22 cellular contexts compared by ENCODE assay signal in genomic region chr1:181040284-181040865, GRCh38. TPM values are rescaled to one million over a fixed set of nuclear protein-coding genes. Genes with fewer than 3 reads are reported as not detected.
DNase-seq lines count a peak whose midpoint lies in the region; ATAC-seq, FAIRE-seq and TF ChIP-seq lines count a peak whose summit lies in the region.
"Had no signal": no experiment of that assay in that cellular context is flagged by ENCODE, and none has a peak within 500 bp of the region (broad histone marks: within the 10 kb centered on the region; RNA-seq: fewer than 3 reads in every experiment).

No MANE protein-coding gene starts in this region.

- ATAC-seq in K562 (no peak), GM21529 (IDR thresholded peaks at IDR 0.05; ENCODE audit: unreplicated experiment) (no peak), esophagus mucosa (no peak)
- ATAC-seq: WTC11 had no signal

- H3K27me3 Mint-ChIP-seq in activated naive CD8-positive, alpha-beta T cell = no peaks in the 10 kb centered on the region
- no peaks in the 10 kb centered on the region for H3K27me3 Mint-ChIP-seq in activated naive CD8-positive, alpha-beta T cell treated with anti-CD3 and anti-CD28 coated beads for 36 hours
- H3K27me3 Mint-ChIP-seq in mesothelial cell of epicardium (ENCODE audit: low read depth) = no peaks in the 10 kb centered on the region
- H3K27me3 Mint-ChIP-seq: progenitor cell of endocrine pancreas had no signal

- H3K4me1 ChIP-seq in K562 (replicated peaks in 1 of 2; ENCODE audit: control insufficient read depth in 2 of 2, insufficient read depth in 2 of 2, low read length in 2 of 2) = peaks cover 0 to 30% of the 10 kb centered on the region in 2 experiments; a peak in 4 of 5 replicates
- H3K4me1 ChIP-seq: neural progenitor cell had no signal

- H3K79me2 ChIP-seq in K562 (ENCODE audit: control insufficient read depth, insufficient read depth, low read length) = 0 out of 3 replicates have a peak, but pooled peaks cover 4% of the 10 kb centered on the region

- no peaks in the 10 kb centered on the region for H3K27me3 ChIP-seq in K562 (ENCODE audit: control insufficient read depth in 2 of 2, insufficient read depth in 2 of 2, low read length in 2 of 2)
- H3K27me3 ChIP-seq: neural progenitor cell, uterus had no signal

- TF ChIP-seq CTCF in K562 (IDR thresholded peaks at IDR 0.05 in 2 of 3, conservative IDR thresholded peaks at IDR 0.05 in 1 of 3; ENCODE audit: insufficient read depth in 2 of 3, low read depth in 1 of 3, low read length in 3 of 3) = no peak
- no peak for TF ChIP-seq CTCF in mesothelial cell of epicardium (IDR thresholded peaks at IDR 0.05; ENCODE audit: unreplicated experiment)

- peaks cover 6% of the 10 kb centered on the region; the same call in 1 of the 3 replicates for H3K36me3 ChIP-seq in K562 (ENCODE audit: control insufficient read depth, insufficient read depth, low read length)
- H3K36me3 ChIP-seq: neural progenitor cell, uterus had no signal

- no peak for TF ChIP-seq POLR2A in K562 (conservative IDR thresholded peaks at IDR 0.05)

- H3K9me3 Mint-ChIP-seq in activated naive CD8-positive, alpha-beta T cell (ENCODE audit: low read depth) = no peaks in the 10 kb centered on the region
- H3K9me3 Mint-ChIP-seq in activated naive CD8-positive, alpha-beta T cell treated with anti-CD3 and anti-CD28 coated beads for 36 hours = no peaks in the 10 kb centered on the region
- H3K9me3 Mint-ChIP-seq in mesothelial cell of epicardium = no peaks in the 10 kb centered on the region
- H3K9me3 Mint-ChIP-seq: H9, neural progenitor cell had no signal

- no peaks in the 10 kb centered on the region for H3K9me3 ChIP-seq in K562 (replicated peaks; ENCODE audit: control insufficient read depth, insufficient read depth, low read depth, low read length)
- H3K9me3 ChIP-seq: uterus had no signal

- H3K4me3 ChIP-seq in K562 = no peak overlapping the region
- H3K4me3 ChIP-seq: coronary artery, neural progenitor cell, uterus had no signal

- no peaks in the 10 kb centered on the region for H4K20me1 ChIP-seq in K562 (replicated peaks; ENCODE audit: control insufficient read depth, insufficient read depth, low read length)

- H3K4me1 Mint-ChIP-seq in activated naive CD8-positive, alpha-beta T cell (ENCODE audit: low read depth) = peaks cover 76% of the 10 kb centered on the region
- H3K4me1 Mint-ChIP-seq in activated naive CD8-positive, alpha-beta T cell treated with anti-CD3 and anti-CD28 coated beads for 36 hours = peaks cover 74% of the 10 kb centered on the region
- peaks cover 10% of the 10 kb centered on the region for H3K4me1 Mint-ChIP-seq in mesothelial cell of epicardium

- in situ Hi-C loops in K562 (cut with MboI) = no loop called here

- TF ChIP-seq RAD21 in K562 (CRISPR knock-in tag; conservative IDR thresholded peaks at IDR 0.05 in 1 of 2, IDR thresholded peaks at IDR 0.05 in 1 of 2) = no peak

- no peak overlapping the region for H3K27ac ChIP-seq in K562 (ENCODE audit: extremely low read depth, low read depth, low read length)
- H3K27ac ChIP-seq: C4-2B, neural progenitor cell, uterus had no signal

- BruUV-seq in K562 (replicated peaks; lab: Mats Ljungman, UMichigan) = no TSS peak

- no peak for DNase-seq in activated naive CD8-positive, alpha-beta T cell treated with anti-CD3 and anti-CD28 coated beads for 36 hours
- DNase-seq in K562 (ENCODE audit: extremely low read depth in 1 of 4, low spot score in 3 of 4) (no peak), mesothelial cell of epicardium (ENCODE audit: low spot score in 2 of 2, unreplicated experiment in 2 of 2) (no peak), amygdala (lab: John Stamatoyannopoulos, UW) (no peak), SW 1271 (lab: John Stamatoyannopoulos, UW) (no peak)
- DNase-seq: glutamatergic neuron; H9; NCI-H1694; NCI-H2171; NCI-H526; stimulated activated CD4-positive, alpha-beta T cell treated with anti-CD3 and anti-CD28 coated beads, Interleukin-1b, Interleukin-23, amount 100 ng/mL, for 48 hours; uterus had no signal

- no peak overlapping the region for H3K9ac ChIP-seq in K562 (ENCODE audit: insufficient read depth in 1 of 2, low read depth in 2 of 2, low read length in 2 of 2)
- H3K9ac ChIP-seq: neural progenitor cell had no signal

- no peaks in the 10 kb centered on the region for H3K9me1 ChIP-seq in K562 (ENCODE audit: control insufficient read depth, insufficient read depth, low read length)

- H3K36me3 Mint-ChIP-seq in activated naive CD8-positive, alpha-beta T cell = peaks cover 14% of the 10 kb centered on the region
- peaks cover 22% of the 10 kb centered on the region for H3K36me3 Mint-ChIP-seq in activated naive CD8-positive, alpha-beta T cell treated with anti-CD3 and anti-CD28 coated beads for 36 hours
- no peaks in the 10 kb centered on the region for H3K36me3 Mint-ChIP-seq in mesothelial cell of epicardium
- H3K36me3 Mint-ChIP-seq: neural progenitor cell, WTC11 had no signal

- no peak overlapping the region for H3K4me3 Mint-ChIP-seq in activated naive CD8-positive, alpha-beta T cell
- H3K4me3 Mint-ChIP-seq in activated naive CD8-positive, alpha-beta T cell treated with anti-CD3 and anti-CD28 coated beads for 36 hours = no peak overlapping the region
- no peak overlapping the region for H3K4me3 Mint-ChIP-seq in mesothelial cell of epicardium
- H3K4me3 Mint-ChIP-seq: H9, neural progenitor cell, WTC11 had no signal

- FAIRE-seq in K562 (lab: Jason Lieb, UNC) = no peak
- FAIRE-seq: D721Med, HTR-8/SVneo had no signal

- 61% methylated on average over 3 of the region's 3 CpGs for WGBS in K562 (ENCODE audit: insufficient coverage, low coverage, missing lambda C conversion rate)

- TF ChIP-seq EP300 in K562 (IDR thresholded peaks at IDR 0.05; ENCODE audit: low read length) = no peak

- POLR2A ChIA-PET in K562 (lab: Yijun Ruan, JAX) = interaction anchor here (0.6 to 1.0 kb wide), 2 partner anchors 22 to 158 kb away, joined by 3 read pairs; no protein-coding TSS in a partner anchor

- H2AFZ ChIP-seq in K562 (ENCODE audit: low read depth, low read length) = no peak overlapping the region

- intact Hi-C loops in K562 (cut with micrococcal nuclease) = no loop called here

- no peak overlapping the region for H3K4me2 ChIP-seq in K562 (ENCODE audit: insufficient read depth, low read length)
- H3K4me2 ChIP-seq: neural progenitor cell had no signal

- H3K27ac Mint-ChIP-seq in activated naive CD8-positive, alpha-beta T cell = peak overlapping the region; percentile 28
- no peak overlapping the region for H3K27ac Mint-ChIP-seq in activated naive CD8-positive, alpha-beta T cell treated with anti-CD3 and anti-CD28 coated beads for 36 hours
- peak overlapping the region; percentile 16 for H3K27ac Mint-ChIP-seq in mesothelial cell of epicardium
- H3K27ac Mint-ChIP-seq: H9, progenitor cell of endocrine pancreas, WTC11 had no signal

- CTCF ChIA-PET in K562 (lab: Yijun Ruan, JAX; ENCODE audit: low intra/inter-chr PET ratio) = no interaction called here

RNA-seq across cellular contexts. Expression of gene MR1, which starts 6.6 kb away (rescaled TPM):
- 10 to 100 TPM; 14.5 to 15.5 TPM for total RNA-seq in activated naive CD8-positive, alpha-beta T cell treated with anti-CD3 and anti-CD28 coated beads for 36 hours
- 22.3 and 22.5 TPM in 2 replicates for total RNA-seq in K562 (2011; cell fraction: chromatin; rRNA removed; ENCODE audit: low replicate concordance)
- total RNA-seq in K562 (2011; cell fraction: nucleolus; rRNA removed) = 18.4 and 20.3 TPM in 2 replicates
- total RNA-seq in K562 (2011; cell fraction: nucleoplasm; rRNA removed) = 21.1 and 25.2 TPM in 2 replicates
- 8.7 and 9.7 TPM in 2 replicates for total RNA-seq in K562 (2014; rRNA removed)
- total RNA-seq in K562 (2014; rRNA removed; fragmentation: Illumina TruSeq; extraction: Trizol) = 13.6 and 17.0 TPM in 2 replicates
- 14.1 and 17.1 TPM in 2 replicates for total RNA-seq in K562 (2015; rRNA removed; fragmentation: Illumina TruSeq; extraction: Trizol)
- 9.7 and 10.4 TPM in 2 replicates for total RNA-seq in K562 (2021)
- polyA plus RNA-seq in K562 (2011; rRNA removed) = 13.1 and 21.7 TPM in 2 replicates
- polyA plus RNA-seq in K562 (2011; cell fraction: cytosol; rRNA removed) = 10.9 and 14.9 TPM in 2 replicates
- polyA plus RNA-seq in K562 (2011; cell fraction: nucleus; rRNA removed) = 6.1 and 10.3 TPM in 2 replicates
- polyA plus RNA-seq in K562 (2012) = 12.3 and 24.7 TPM in 2 replicates
- polyA plus RNA-seq in K562 (2014; fragmentation: Illumina TruSeq; extraction: Trizol) = 16.9 and 18.5 TPM in 2 replicates
- 10 to 100 TPM; 15.6 to 19.8 TPM for polyA plus RNA-seq in K562 (2014; fragmentation: Nextera tagmentation; extraction: Ambion mirVana)
- polyA plus RNA-seq in K562 (2014; rRNA removed) = 11.3 and 11.9 TPM in 2 replicates
- 9.1 and 12.0 TPM in 2 replicates for polyA minus RNA-seq in K562 (2011; rRNA and poly(A)+ RNA removed)
- polyA minus RNA-seq in K562 (2011; cell fraction: cytosol; rRNA and poly(A)+ RNA removed) = 2.0 and 7.4 TPM in 2 replicates
- 6.5 and 6.6 TPM in 2 replicates for polyA minus RNA-seq in K562 (2011; cell fraction: nucleus; rRNA and poly(A)+ RNA removed)
- 4.2 to 5.5 TPM (median 4.7 TPM) in 3 replicates for total RNA-seq in mesothelial cell of epicardium
- 16.3 TPM for total RNA-seq in esophagus mucosa

RNA-seq across cellular contexts. Expression of gene STX6, which starts 17.7 kb away (rescaled TPM):
- 10 to 100 TPM; 22.0 to 22.1 TPM for total RNA-seq in activated naive CD8-positive, alpha-beta T cell treated with anti-CD3 and anti-CD28 coated beads for 36 hours
- 27.8 and 49.3 TPM in 2 replicates for total RNA-seq in K562 (2011; cell fraction: chromatin; rRNA removed; ENCODE audit: low replicate concordance)
- 14.2 and 15.1 TPM in 2 replicates for total RNA-seq in K562 (2011; cell fraction: nucleolus; rRNA removed)
- total RNA-seq in K562 (2011; cell fraction: nucleoplasm; rRNA removed) = 33.1 and 59.3 TPM in 2 replicates
- total RNA-seq in K562 (2014; rRNA removed) (13.5 and 14.7 TPM in 2 replicates), K562 (2014; rRNA removed; fragmentation: Illumina TruSeq; extraction: Trizol) (14.2 and 14.7 TPM in 2 replicates), K562 (2015; rRNA removed; fragmentation: Illumina TruSeq; extraction: Trizol) (11.5 and 12.9 TPM in 2 replicates), K562 (2021) (11.9 and 13.0 TPM in 2 replicates), mesothelial cell of epicardium (23.4 to 24.6 TPM (median 23.8 TPM) in 3 replicates), esophagus mucosa (26.3 TPM)
- polyA plus RNA-seq in K562 (2011; rRNA removed) (11.4 and 16.2 TPM in 2 replicates), K562 (2014; fragmentation: Illumina TruSeq; extraction: Trizol) (10.5 and 10.8 TPM in 2 replicates), K562 (2014; fragmentation: Nextera tagmentation; extraction: Ambion mirVana) (1 to 10 TPM; 2.5 to 2.8 TPM), K562 (2014; rRNA removed) (12.1 and 12.3 TPM in 2 replicates)
- polyA plus RNA-seq in K562 (2011; cell fraction: cytosol; rRNA removed) = 7.9 and 8.7 TPM in 2 replicates
- polyA plus RNA-seq in K562 (2011; cell fraction: nucleus; rRNA removed) = 11.6 and 12.0 TPM in 2 replicates
- 7.4 and 9.2 TPM in 2 replicates for polyA plus RNA-seq in K562 (2012)
- polyA minus RNA-seq in K562 (2011; rRNA and poly(A)+ RNA removed) = 21.1 and 24.9 TPM in 2 replicates
- polyA minus RNA-seq in K562 (2011; cell fraction: cytosol; rRNA and poly(A)+ RNA removed) = 6.6 and 8.4 TPM in 2 replicates
- 12.9 and 19.1 TPM in 2 replicates for polyA minus RNA-seq in K562 (2011; cell fraction: nucleus; rRNA and poly(A)+ RNA removed)

RNA-seq across cellular contexts. Expression of gene IER5, which starts 48.1 kb away (rescaled TPM):
- 10 to 100 TPM; 29.7 to 30.3 TPM for total RNA-seq in activated naive CD8-positive, alpha-beta T cell treated with anti-CD3 and anti-CD28 coated beads for 36 hours
- 21.5 and 24.6 TPM in 2 replicates for total RNA-seq in K562 (2011; cell fraction: chromatin; rRNA removed; ENCODE audit: low replicate concordance)
- 27.5 and 31.9 TPM in 2 replicates for total RNA-seq in K562 (2011; cell fraction: nucleolus; rRNA removed)
- total RNA-seq in K562 (2011; cell fraction: nucleoplasm; rRNA removed) = 26.3 and 27.0 TPM in 2 replicates
- total RNA-seq in K562 (2014; rRNA removed) = 32.1 and 33.1 TPM in 2 replicates
- total RNA-seq in K562 (2014; rRNA removed; fragmentation: Illumina TruSeq; extraction: Trizol) = 9.9 and 10.9 TPM in 2 replicates
- 14.1 and 14.6 TPM in 2 replicates for total RNA-seq in K562 (2015; rRNA removed; fragmentation: Illumina TruSeq; extraction: Trizol)
- 29.8 and 30.4 TPM in 2 replicates for total RNA-seq in K562 (2021)
- 11.5 and 13.9 TPM in 2 replicates for polyA plus RNA-seq in K562 (2011; rRNA removed)
- polyA plus RNA-seq in K562 (2011; cell fraction: cytosol; rRNA removed) = 9.5 and 16.6 TPM in 2 replicates
- 19.1 and 21.0 TPM in 2 replicates for polyA plus RNA-seq in K562 (2011; cell fraction: nucleus; rRNA removed)
- 18.7 and 22.8 TPM in 2 replicates for polyA plus RNA-seq in K562 (2012)
- 12.0 and 12.6 TPM in 2 replicates for polyA plus RNA-seq in K562 (2014; fragmentation: Illumina TruSeq; extraction: Trizol)
- 1 to 10 TPM; 2.4 to 2.5 TPM for polyA plus RNA-seq in K562 (2014; fragmentation: Nextera tagmentation; extraction: Ambion mirVana)
- 25.0 and 25.7 TPM in 2 replicates for polyA plus RNA-seq in K562 (2014; rRNA removed)
- 10.3 and 13.4 TPM in 2 replicates for polyA minus RNA-seq in K562 (2011; rRNA and poly(A)+ RNA removed)
- polyA minus RNA-seq in K562 (2011; cell fraction: cytosol; rRNA and poly(A)+ RNA removed) = 12.1 and 13.3 TPM in 2 replicates
- 21.1 and 33.3 TPM in 2 replicates for polyA minus RNA-seq in K562 (2011; cell fraction: nucleus; rRNA and poly(A)+ RNA removed)
- total RNA-seq in mesothelial cell of epicardium = 12.9 to 14.1 TPM (median 13.4 TPM) in 3 replicates
- 21.4 TPM for total RNA-seq in esophagus mucosa
